In the genomic region with DNA sequence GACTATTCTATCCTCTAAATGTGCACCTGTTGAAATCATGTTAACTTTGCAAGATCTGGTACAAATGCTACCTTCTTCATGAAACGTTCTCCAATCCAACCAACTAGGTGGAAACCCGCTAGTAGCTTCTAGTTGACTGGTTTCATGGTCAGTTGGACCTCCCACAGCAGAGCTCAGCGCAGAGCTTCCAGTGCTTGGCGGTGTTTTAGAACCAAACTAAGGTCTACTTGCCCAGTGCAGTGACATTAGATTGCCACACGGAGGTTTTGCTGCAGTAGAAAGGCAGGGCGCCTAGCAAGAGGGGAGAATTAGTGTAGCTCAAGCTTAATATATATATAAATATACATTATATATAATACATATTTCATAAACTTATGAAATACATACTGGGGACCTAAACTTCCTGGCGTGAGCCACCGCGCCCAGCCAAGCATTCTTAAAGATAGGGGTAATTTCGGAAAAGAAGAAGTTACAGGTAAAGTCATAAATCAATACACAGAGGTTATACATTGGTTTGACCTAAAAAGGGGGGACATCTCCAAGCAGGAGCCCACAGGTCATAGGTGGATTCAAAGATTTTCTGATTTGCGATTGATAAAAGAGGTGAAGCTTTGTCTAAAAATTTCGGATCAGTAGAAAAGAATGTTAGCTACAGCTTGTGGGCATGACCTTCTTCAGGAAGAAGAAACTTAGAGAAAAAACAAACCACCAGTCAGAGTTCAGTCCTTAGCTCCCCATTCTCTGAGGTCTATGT, we compare ENCODE assay signal across 11 cellular contexts. TPM values are rescaled to one million over a fixed set of nuclear protein-coding genes. Genes with fewer than 3 reads are reported as not detected.
A peak's percentile ranks its signal among the peaks of the same experiment; 100 is the strongest.
DNase-seq lines count a peak whose midpoint lies in the region; ATAC-seq, FAIRE-seq and TF ChIP-seq lines count a peak whose summit lies in the region.
"Had no signal": no experiment of that assay in that cellular context is flagged by ENCODE, and none has a peak within 500 bp of the region (broad histone marks: within the 10 kb centered on the region; RNA-seq: fewer than 3 reads in every experiment).

No MANE protein-coding gene starts in this region.

- no peak for ATAC-seq in PC-3
- no peak for ATAC-seq in activated CD4-positive, CD25-positive, alpha-beta regulatory T cell treated with anti-CD3 and anti-CD28 coated beads, Interleukin-2, amount 50 U/mL, for 24 hours

- H3K4me2 ChIP-seq in mammary epithelial cell (ENCODE audit: insufficient read depth, low read depth, low read length) (no peak overlapping the region), PC-3 (ENCODE audit: low read length) (no peak overlapping the region)

- POLR2A ChIA-PET in MCF 10A (lab: Yijun Ruan, JAX), result interaction anchor here (1.3 to 5.8 kb wide), 4 partner anchors 10 to 84 kb away, joined by 5 to 188 read pairs (median 79); a partner anchor contains a TSS
- POLR2A ChIA-PET in PC-3 (lab: Charles Lee; ENCODE audit: unreplicated experiment), result interaction anchor here (0.7 kb wide), 1 partner anchor 31 kb away, joined by 4 read pairs; no protein-coding TSS in a partner anchor

- in situ Hi-C loops in mammary epithelial cell (cut with MboI; ENCODE audit: low sequenced_read_pairs in 2 of 2), result no loop called here

- H3K27ac ChIP-seq in mammary epithelial cell (ENCODE audit: insufficient read depth, low read depth, low read length) (peak overlapping the region; percentile 99), PC-3 (ENCODE audit: low read length) (peak overlapping the region; percentile 97), epithelial cell of prostate (peak overlapping the region; percentile 96), thyroid gland (peak overlapping the region in 2 of 3 donors; percentile 96 to 97)

- H3K4me1 Mint-ChIP-seq in MCF 10A (ENCODE audit: insufficient read depth, unreplicated experiment), result peaks cover 18% of the 10 kb centered on the region

- H3K9me3 ChIP-seq in mammary epithelial cell (replicated peaks; ENCODE audit: insufficient read depth, low read length), result no peaks in the 10 kb centered on the region
- H3K9me3 ChIP-seq in PC-3 (ENCODE audit: low read length), result no peaks in the 10 kb centered on the region
- H3K9me3 ChIP-seq in thyroid gland, result no peaks in the 10 kb centered on the region

- CTCF ChIA-PET in mammary epithelial cell (lab: Charles Lee; ENCODE audit: low non-redundant PET), result interaction anchor here (0.6 kb wide), 1 partner anchor 28 kb away, joined by 4 read pairs; no protein-coding TSS in a partner anchor
- CTCF ChIA-PET in MCF 10A (lab: Yijun Ruan, JAX), result interaction anchor here (0.5 to 3.0 kb wide), 6 partner anchors 9 to 253 kb away, joined by 3 to 8 read pairs (median 3); no protein-coding TSS in a partner anchor
- CTCF ChIA-PET in PC-3 (lab: Charles Lee), result interaction anchor here (0.7 to 1.1 kb wide), 4 partner anchors 10 to 84 kb away, joined by 3 read pairs; no protein-coding TSS in a partner anchor

- H3K4me3 ChIP-seq in mammary epithelial cell (replicated peaks in 1 of 3; ENCODE audit: insufficient read depth in 1 of 3, low read depth in 2 of 3, low read length in 3 of 3) (no peak overlapping the region), PC-3 (ENCODE audit: low read length) (no peak overlapping the region), thyroid gland (replicated peaks in 1 of 3) (no peak overlapping the region)
- H3K4me3 ChIP-seq: lung had no signal

- no peaks in the 10 kb centered on the region for H3K27me3 Mint-ChIP-seq in MCF 10A (ENCODE audit: insufficient read depth, unreplicated experiment)

- H3K4me3 Mint-ChIP-seq in MCF 10A (ENCODE audit: unreplicated experiment), result no peak overlapping the region

- no peak overlapping the region for H3K27ac Mint-ChIP-seq in MCF 10A (ENCODE audit: low read depth, unreplicated experiment)

- no TSS peak for BruUV-seq in mammary epithelial cell (replicated peaks; lab: Mats Ljungman, UMichigan)
- no TSS peak for BruUV-seq in MCF 10A (replicated peaks; lab: Mats Ljungman, UMichigan)
- no TSS peak for BruUV-seq in PC-3 (replicated peaks; lab: Mats Ljungman, UMichigan)

- H3K27me3 ChIP-seq in mammary epithelial cell (ENCODE audit: insufficient read depth, low read length) (no peaks in the 10 kb centered on the region), PC-3 (ENCODE audit: low read length) (no peaks in the 10 kb centered on the region), thyroid gland (no peaks in the 10 kb centered on the region)

- H3K9me3 Mint-ChIP-seq in MCF 10A (ENCODE audit: unreplicated experiment), result no peaks in the 10 kb centered on the region

- H3K4me1 ChIP-seq in mammary epithelial cell (ENCODE audit: insufficient read depth, low read length) (peaks cover 22% of the 10 kb centered on the region), PC-3 (ENCODE audit: insufficient read depth, low read length) (peaks cover 29% of the 10 kb centered on the region), thyroid gland (peaks cover 27 to 30% of the 10 kb centered on the region in 2 donors)

- 91% methylated on average over 12 of the region's 12 CpGs for WGBS in mammary epithelial cell (ENCODE audit: low coverage, missing lambda C conversion rate)
- WGBS in thyroid gland, 2 donors, result 86% methylated on average over 12 of the region's 12 CpGs

- no peak for FAIRE-seq in RCC 7860 (lab: Jason Lieb, UNC)
- FAIRE-seq: colon had no signal

- H4K20me1 ChIP-seq in mammary epithelial cell (ENCODE audit: insufficient read depth, low read length), result no peaks in the 10 kb centered on the region
- H4K20me1 ChIP-seq in PC-3 (ENCODE audit: low read length), result peaks cover 12% of the 10 kb centered on the region

- peak in 1 of 2 donors; percentile 27 for TF ChIP-seq CTCF in mammary epithelial cell (conservative IDR thresholded peaks at IDR 0.05 in 1 of 2, IDR thresholded peaks at IDR 0.05 in 1 of 2; ENCODE audit: extremely low read depth in 1 of 2, insufficient read depth in 1 of 2, low read depth in 1 of 2, low read length in 2 of 2)
- no peak for TF ChIP-seq CTCF in MCF 10A (IDR thresholded peaks at IDR 0.05; ENCODE audit: unreplicated experiment)
- TF ChIP-seq CTCF in PC-3 (conservative IDR thresholded peaks at IDR 0.05; ENCODE audit: low read depth, low read length), result peak; percentile 36; the same call in 1 of the 2 replicates
- no peak for TF ChIP-seq CTCF in thyroid gland (IDR thresholded peaks at IDR 0.05)

- H2AFZ ChIP-seq in mammary epithelial cell (ENCODE audit: low read depth, low read length) (no peak overlapping the region), PC-3 (ENCODE audit: low read length) (no peak overlapping the region)

- no peaks in the 10 kb centered on the region for H3K9me2 ChIP-seq in PC-3 (replicated peaks; ENCODE audit: low read length)

- H3K36me3 ChIP-seq in mammary epithelial cell (ENCODE audit: insufficient read depth, low read length) (no peaks in the 10 kb centered on the region), PC-3 (ENCODE audit: low read depth, low read length) (no peaks in the 10 kb centered on the region), thyroid gland (no peaks in the 10 kb centered on the region)

- H3K9ac ChIP-seq in mammary epithelial cell (ENCODE audit: insufficient read depth, low read length) (no peak overlapping the region), PC-3 (ENCODE audit: low read length) (no peak overlapping the region)

- intact Hi-C loops in mammary epithelial cell (cut with micrococcal nuclease), result no loop called here
- intact Hi-C loops in MCF 10A (cut with micrococcal nuclease), result no loop called here
- intact Hi-C loops in PC-3 (cut with micrococcal nuclease), result no loop called here
- intact Hi-C loops in thyroid gland (cut with DNase I), result no loop called here

- no peak for TF ChIP-seq POLR2A in thyroid gland (IDR thresholded peaks at IDR 0.05)

- peaks cover 29% of the 10 kb centered on the region for H3K79me2 ChIP-seq in mammary epithelial cell (ENCODE audit: insufficient read depth, low read length)
- peaks cover 29% of the 10 kb centered on the region for H3K79me2 ChIP-seq in PC-3 (ENCODE audit: low read length)

- peaks cover 4% of the 10 kb centered on the region for H3F3A ChIP-seq in PC-3 (ENCODE audit: low read length, unreplicated experiment)

- peaks cover 17% of the 10 kb centered on the region for H3K36me3 Mint-ChIP-seq in MCF 10A (ENCODE audit: insufficient read depth, unreplicated experiment)

- DNase-seq in mammary epithelial cell (no peak), MCF 10A (ENCODE audit: unreplicated experiment) (no peak), PC-3 (peak; percentile 45), epithelial cell of prostate (ENCODE audit: low read depth, low spot score) (no peak), thyroid gland (no peak), NCI-H510A (lab: John Stamatoyannopoulos, UW) (no peak), RCC 7860 (ENCODE audit: low spot score) (no peak)
- DNase-seq: HCEC 1CT had no signal

- dilution Hi-C loops in mammary epithelial cell (cut with HindIII; ENCODE audit: low sequenced_read_pairs), result no loop called here

RNA-seq across cellular contexts. Expression of a gene that starts 2.0 kb away (rescaled TPM):
- total RNA-seq in mammary epithelial cell (10 to 100 TPM; 48.3 to 70.6 TPM), MCF 10A (2022) (71.7 and 75.5 TPM in 2 replicates), PC-3 (2014; rRNA removed) (42.2 and 47.7 TPM in 2 replicates), thyroid gland (10 to 100 TPM; 32.0 to 40.5 (median 37.9) TPM)
- polyA plus RNA-seq in mammary epithelial cell, result 36.4 TPM
- 31.9 TPM for polyA minus RNA-seq in mammary epithelial cell

RNA-seq across cellular contexts. Expression of a gene that starts 24.8 kb away (rescaled TPM):
- total RNA-seq in mammary epithelial cell, result 10 to 100 TPM; 10.2 to 25.6 TPM
- 20.4 TPM for polyA plus RNA-seq in mammary epithelial cell
- 99.2 TPM for polyA minus RNA-seq in mammary epithelial cell
- total RNA-seq in MCF 10A (2022), result 19.7 and 21.2 TPM in 2 replicates
- total RNA-seq in PC-3 (2014; rRNA removed), result 17.7 and 19.1 TPM in 2 replicates
- total RNA-seq in thyroid gland, result 10 to 100 TPM; 18.0 to 23.8 (median 20.2) TPM

RNA-seq across cellular contexts. Expression of a gene that starts 26.4 kb away (rescaled TPM):
- total RNA-seq in mammary epithelial cell (10 to 100 TPM; 24.8 to 62.4 TPM), MCF 10A (2022) (36.6 and 46.7 TPM in 2 replicates), PC-3 (2014; rRNA removed) (76.4 and 94.5 TPM in 2 replicates), thyroid gland (10 to 100 TPM; 63.3 to 86.1 (median 75.1) TPM)
- polyA plus RNA-seq in mammary epithelial cell, result 76.5 TPM
- polyA minus RNA-seq in mammary epithelial cell, result 36.4 TPM
